Comparison of ENCODE assay signal across 28 cellular contexts in genomic region chr17:5798104-5798503, GRCh38.
"Had no signal": no experiment of that assay in that cellular context is flagged by ENCODE, and none has a peak within 500 bp of the region (broad histone marks: within the 10 kb centered on the region; RNA-seq: fewer than 3 reads in every experiment).

No MANE protein-coding gene starts in this region.

- H3K27ac Mint-ChIP-seq: activated CD4-positive, alpha-beta memory T cell treated with anti-CD3 and anti-CD28 coated beads for 36 hours; activated CD4-positive, alpha-beta T cell treated with anti-CD3 and anti-CD28 coated beads, Interleukin-2, amount 10 ng/mL, durations not matched to agents 7 days and 5 days; activated naive CD4-positive, alpha-beta T cell treated with anti-CD3 and anti-CD28 coated beads for 36 hours; activated naive CD8-positive, alpha-beta T cell; activated T-helper 17 cell treated with anti-CD3 and anti-CD28 coated beads, Interleukin-2, amount 50 U/mL, for 72 hours; T-cell had no signal

- H3K4me3 Mint-ChIP-seq: activated CD4-positive, alpha-beta memory T cell treated with anti-CD3 and anti-CD28 coated beads for 36 hours; activated CD4-positive, alpha-beta T cell treated with anti-CD3 and anti-CD28 coated beads, Interleukin-2, amount 10 ng/mL, durations not matched to agents 7 days and 5 days; activated naive CD4-positive, alpha-beta T cell treated with anti-CD3 and anti-CD28 coated beads for 36 hours; activated naive CD8-positive, alpha-beta T cell; activated T-helper 17 cell treated with anti-CD3 and anti-CD28 coated beads, Interleukin-2, amount 50 U/mL, for 72 hours; T-cell had no signal

- H3K27ac ChIP-seq: SK-N-MC had no signal

- H3K36me3 Mint-ChIP-seq: activated CD4-positive, alpha-beta memory T cell treated with anti-CD3 and anti-CD28 coated beads for 36 hours; activated naive CD8-positive, alpha-beta T cell; T-cell had no signal

- ATAC-seq: activated T-helper 17 cell treated with anti-CD3 and anti-CD28 coated beads, Interleukin-2, amount 50 U/mL, for 72 hours; Panc1; Right ventricle myocardium inferior; T-cell had no signal

- DNase-seq: activated CD4-positive, alpha-beta memory T cell treated with anti-CD3 and anti-CD28 coated beads for 36 hours; activated CD4-positive, alpha-beta T cell treated with anti-CD3 and anti-CD28 coated beads, Interleukin-2, amount 10 ng/mL, durations not matched to agents 7 days and 5 days; activated CD4-positive, CD25-positive, alpha-beta regulatory T cell; activated CD8-positive, alpha-beta memory T cell treated with anti-CD3 and anti-CD28 coated beads for 24 hours; activated gamma-delta T cell; activated naive CD4-positive, alpha-beta T cell treated with anti-CD3 and anti-CD28 coated beads for 36 hours; activated T-cell treated with anti-CD3 and anti-CD28 coated beads, Interleukin-2, amount 50 U/mL, for 48 hours; amygdala; caudate nucleus; MG63; MV-4-11; NCI-H1092 treated with DMSO at 0.1 percent for 48 hours; NCI-H1436; NCI-H1694 treated with DMSO at 0.1 percent for 48 hours; NCI-H2029 treated with DMSO at 0.1 percent for 48 hours; NCI-H510A treated with DMSO at 0.1 percent for 48 hours; NCI-H69; NK-92 treated with Interleukin-12 subunit alpha and Interleukin-12 subunit beta, amount 100 ng/mL, for 24 hours; OCI-M1; RPMI8226; T-cell; T-helper 2 cell; T1000 had no signal

- H3K27me3 ChIP-seq: MG63 had no signal

- H3K4me3 ChIP-seq: MG63, SK-N-MC had no signal

- H3K36me3 ChIP-seq: MG63 had no signal

- H3K4me1 Mint-ChIP-seq: activated CD4-positive, alpha-beta T cell treated with anti-CD3 and anti-CD28 coated beads, Interleukin-2, amount 10 ng/mL, durations not matched to agents 7 days and 5 days; activated T-helper 17 cell treated with anti-CD3 and anti-CD28 coated beads, Interleukin-2, amount 50 U/mL, for 72 hours; T-cell had no signal

- H3K9me3 ChIP-seq: MG63 had no signal
